ENCODE assay signal across 7 cellular contexts in the genomic region with DNA sequence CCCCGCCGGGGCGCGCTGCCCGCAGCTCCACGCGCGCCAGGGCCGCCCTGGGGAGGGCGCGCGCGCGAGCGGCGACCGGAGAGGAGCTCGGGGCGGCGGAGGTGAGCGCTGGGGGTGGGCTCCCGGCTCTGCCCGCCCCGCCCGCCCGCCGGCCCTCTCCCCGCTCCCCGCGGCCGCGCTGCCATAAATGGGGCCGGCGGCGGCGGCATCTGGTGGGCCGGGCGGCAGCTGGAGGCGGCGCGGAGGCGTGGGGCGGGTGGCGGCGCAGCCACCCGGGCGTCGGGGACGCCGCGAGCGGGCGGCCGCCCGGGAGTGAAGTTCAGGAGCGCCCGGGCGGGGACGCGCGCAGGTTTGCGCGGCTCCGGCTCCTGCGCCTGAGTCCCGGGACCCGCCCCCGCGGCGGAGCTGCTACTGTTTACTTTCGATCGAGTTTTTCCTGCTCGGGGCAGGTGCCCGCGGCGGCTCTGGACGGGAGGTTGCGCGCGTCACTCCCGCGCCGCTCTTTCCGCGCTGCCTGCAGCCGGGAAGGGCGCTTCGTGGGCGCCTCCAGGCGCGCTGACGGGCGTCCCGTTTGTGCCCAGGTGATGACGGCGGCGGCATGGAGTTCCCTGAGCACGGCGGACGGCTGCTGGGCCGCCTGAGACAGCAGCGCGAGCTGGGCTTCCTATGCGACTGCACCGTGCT. TPM values are rescaled to one million over a fixed set of nuclear protein-coding genes. Genes with fewer than 3 reads are reported as not detected.
A peak's percentile ranks its signal among the peaks of the same experiment; 100 is the strongest.
DNase-seq lines count a peak whose midpoint lies in the region; ATAC-seq, FAIRE-seq and TF ChIP-seq lines count a peak whose summit lies in the region.

A gene (plus strand): TSS at position 502 of the 684 bp plus-strand sequence. CDS start 97 bp downstream, at position 599.

- H3K36me3 ChIP-seq in osteoblast (ENCODE audit: insufficient read depth, low read length), result no peaks in the 10 kb centered on the region

- peak within 1 kb of the TSS; percentile 70 for H3K4me3 ChIP-seq in fibroblast of the aortic adventitia (ENCODE audit: low read depth, low read length)
- peak within 1 kb of the TSS; percentile 71 for H3K4me3 ChIP-seq in osteoblast (ENCODE audit: insufficient read depth, low read length)

- H3K27me3 Mint-ChIP-seq in activated T-helper 1 cell treated with anti-CD3 and anti-CD28 coated beads, Interleukin-12 subunit alpha, Interleukin-12 subunit beta, Interleukin-2, Interleukin-4 antibody, amounts not matched to agents 30 ng/mL and 10 ng/mL and 1 ng/mL, durations not matched to agents 14 hours and 24 hours and 36 hours (ENCODE audit: insufficient read depth), result peaks cover 10% of the 10 kb centered on the region

- H3K9me3 ChIP-seq in osteoblast (ENCODE audit: low read depth, low read length), result no peaks in the 10 kb centered on the region

- H3K27ac ChIP-seq in osteoblast (ENCODE audit: low read depth, low read length), result no peak within 1 kb of the TSS

- H3K79me2 ChIP-seq in osteoblast (ENCODE audit: insufficient read depth, low read length), result no peaks in the 10 kb centered on the region

- H4K20me1 ChIP-seq in osteoblast (ENCODE audit: insufficient read depth, low read length), result peaks cover 7% of the 10 kb centered on the region

- peaks cover 16% of the 10 kb centered on the region for H3K4me1 ChIP-seq in osteoblast (ENCODE audit: insufficient read depth, low read length)

- DNase-seq in NOMO-1 (lab: John Stamatoyannopoulos, UW; ENCODE audit: unreplicated experiment in 2 of 2) (peak; percentile 56 to 58), fibroblast of the aortic adventitia (ENCODE audit: low read depth) (peak; percentile 23), osteoblast (ENCODE audit: insufficient read length, low spot score, missing footprints) (peak; percentile 97), urothelium cell line (ENCODE audit: low spot score) (peak; percentile 71)
- peak; percentile 74 for DNase-seq in activated T-helper 1 cell treated with anti-CD3 and anti-CD28 coated beads, Interleukin-12 subunit alpha, Interleukin-12 subunit beta, Interleukin-2, Interleukin-4 antibody, amounts not matched to agents 30 ng/mL and 10 ng/mL and 1 ng/mL, durations not matched to agents 14 hours and 24 hours and 36 hours (ENCODE audit: low spot score)

- peak; percentile 43 for ATAC-seq in GM18498 (IDR thresholded peaks at IDR 0.05; ENCODE audit: unreplicated experiment)
- ATAC-seq in HG02763 (IDR thresholded peaks at IDR 0.05; ENCODE audit: unreplicated experiment), result peak; percentile 35

- intact Hi-C loops in activated T-helper 1 cell treated with anti-CD3 and anti-CD28 coated beads, Interleukin-12 subunit alpha, Interleukin-12 subunit beta, Interleukin-2, Interleukin-4 antibody, amounts not matched to agents 30 ng/mL and 10 ng/mL and 1 ng/mL, durations not matched to agents 14 hours and 24 hours and 36 hours (cut with micrococcal nuclease), result loop anchor here (1.0 kb wide), 3 partner anchors 26 to 48 kb away; no protein-coding TSS in a partner anchor

- H3K27me3 ChIP-seq in osteoblast (ENCODE audit: insufficient read depth, low read length), result peaks cover 2% of the 10 kb centered on the region

- H3K4me3 Mint-ChIP-seq in activated T-helper 1 cell treated with anti-CD3 and anti-CD28 coated beads, Interleukin-12 subunit alpha, Interleukin-12 subunit beta, Interleukin-2, Interleukin-4 antibody, amounts not matched to agents 30 ng/mL and 10 ng/mL and 1 ng/mL, durations not matched to agents 14 hours and 24 hours and 36 hours, result peak within 1 kb of the TSS; percentile 90

- H3K4me2 ChIP-seq in osteoblast (ENCODE audit: insufficient read depth, low read length), result peak within 1 kb of the TSS; percentile 84

- H3K4me1 Mint-ChIP-seq in activated T-helper 1 cell treated with anti-CD3 and anti-CD28 coated beads, Interleukin-12 subunit alpha, Interleukin-12 subunit beta, Interleukin-2, Interleukin-4 antibody, amounts not matched to agents 30 ng/mL and 10 ng/mL and 1 ng/mL, durations not matched to agents 14 hours and 24 hours and 36 hours (ENCODE audit: low read depth), result peaks cover 16% of the 10 kb centered on the region

- no peak for FAIRE-seq in urothelium cell line (lab: Jason Lieb, UNC)

- H2AFZ ChIP-seq in osteoblast (ENCODE audit: low read length), result peak within 1 kb of the TSS; percentile 75

- H3K36me3 Mint-ChIP-seq in activated T-helper 1 cell treated with anti-CD3 and anti-CD28 coated beads, Interleukin-12 subunit alpha, Interleukin-12 subunit beta, Interleukin-2, Interleukin-4 antibody, amounts not matched to agents 30 ng/mL and 10 ng/mL and 1 ng/mL, durations not matched to agents 14 hours and 24 hours and 36 hours (ENCODE audit: low read depth), result no peaks in the 10 kb centered on the region

- peak within 1 kb of the TSS; percentile 84 for H3K27ac Mint-ChIP-seq in activated T-helper 1 cell treated with anti-CD3 and anti-CD28 coated beads, Interleukin-12 subunit alpha, Interleukin-12 subunit beta, Interleukin-2, Interleukin-4 antibody, amounts not matched to agents 30 ng/mL and 10 ng/mL and 1 ng/mL, durations not matched to agents 14 hours and 24 hours and 36 hours

- H3K9me3 Mint-ChIP-seq in activated T-helper 1 cell treated with anti-CD3 and anti-CD28 coated beads, Interleukin-12 subunit alpha, Interleukin-12 subunit beta, Interleukin-2, Interleukin-4 antibody, amounts not matched to agents 30 ng/mL and 10 ng/mL and 1 ng/mL, durations not matched to agents 14 hours and 24 hours and 36 hours, result no peaks in the 10 kb centered on the region

- TF ChIP-seq CTCF in fibroblast of the aortic adventitia (IDR thresholded peaks at IDR 0.05; ENCODE audit: insufficient read depth, low read length) (no peak), osteoblast (IDR thresholded peaks at IDR 0.05; ENCODE audit: extremely low read depth, low read depth, low read length) (no peak)

RNA-seq across cellular contexts. Expression of the gene that starts here (rescaled TPM):
- total RNA-seq in activated T-helper 1 cell treated with anti-CD3 and anti-CD28 coated beads, Interleukin-12 subunit alpha, Interleukin-12 subunit beta, Interleukin-2, Interleukin-4 antibody, amounts not matched to agents 30 ng/mL and 10 ng/mL and 1 ng/mL, durations not matched to agents 14 hours and 24 hours and 36 hours, result 5.9 and 6.1 TPM in 2 replicates
- total RNA-seq in fibroblast of the aortic adventitia (ENCODE audit: low replicate concordance), result 2.5 and 5.0 TPM in 2 replicates
- total RNA-seq in osteoblast, result 2.9 TPM in 2 replicates

Comparison
In these comparisons a context has a peak if more than half of its experiments do, and no peak if none do; other contexts are left out.
1. DNase-seq: peak in every context shown above with its lines; median percentile 97 in osteoblast; 74 in activated T-helper 1 cell treated with anti-CD3 and anti-CD28 coated beads, Interleukin-12 subunit alpha, Interleukin-12 subunit beta, Interleukin-2, Interleukin-4 antibody, amounts not matched to agents 30 ng/mL and 10 ng/mL and 1 ng/mL, durations not matched to agents 14 hours and 24 hours and 36 hours; 71 in urothelium cell line; 57 in NOMO-1; 23 in fibroblast of the aortic adventitia.